ENCODE assay signal across 27 cellular contexts in genomic region chr17:61352408-61352770, GRCh38. TPM values are rescaled to one million over a fixed set of nuclear protein-coding genes. Genes with fewer than 3 reads are reported as not detected.
DNase-seq lines count a peak whose midpoint lies in the region; ATAC-seq, FAIRE-seq and TF ChIP-seq lines count a peak whose summit lies in the region.
"Had no signal": no experiment of that assay in that cellular context is flagged by ENCODE, and none has a peak within 500 bp of the region (broad histone marks: within the 10 kb centered on the region; RNA-seq: fewer than 3 reads in every experiment).

No MANE protein-coding gene starts in this region.

- H3K23ac ChIP-seq in IMR-90 (ENCODE audit: low read depth, low read length) (peak overlapping the region; percentile 60; the same call in 1 of the 2 replicates), mesenchymal stem cell (ENCODE audit: low read length in 2 of 2) (no peak overlapping the region)

- H2AFZ ChIP-seq in IMR-90 (replicated peaks; ENCODE audit: low read length, poor library complexity) (peak overlapping the region; percentile 40), endothelial cell of umbilical vein (ENCODE audit: low read depth, low read length) (no peak overlapping the region), mesenchymal stem cell (ENCODE audit: low read depth, low read length) (no peak overlapping the region)
- H2AFZ ChIP-seq: GM23338, parathyroid adenoma had no signal

- dilution Hi-C loops in IMR-90 (cut with HindIII; ENCODE audit: low sequenced_read_pairs, unreplicated experiment) = no loop called here
- dilution Hi-C loops in endothelial cell of umbilical vein (cut with MboI; ENCODE audit: extremely low pct_ligation_motif_present, low sequenced_read_pairs) = no loop called here

- no peak for TF ChIP-seq CTCF in IMR-90 (conservative IDR thresholded peaks at IDR 0.05; ENCODE audit: low read depth, low read length)
- TF ChIP-seq CTCF in endothelial cell of umbilical vein (IDR thresholded peaks at IDR 0.05; ENCODE audit: extremely low read depth in 1 of 2, insufficient read depth in 1 of 2, low read depth in 1 of 2, low read length in 2 of 2) = no peak
- TF ChIP-seq CTCF in dorsolateral prefrontal cortex (IDR thresholded peaks at IDR 0.05 in 54 of 56, conservative IDR thresholded peaks at IDR 0.05 in 2 of 56; ENCODE audit: low read depth in 1 of 56, partially characterized antibody in 56 of 56) = no peak

- H2BK15ac ChIP-seq in IMR-90 (ENCODE audit: low read depth, low read length) = no peak overlapping the region; the same call in 2 of the 3 replicates
- H2BK15ac ChIP-seq in mesenchymal stem cell (ENCODE audit: low read depth, poor library complexity, severe bottlenecking) = peak overlapping the region; percentile 64

- H2BK5ac ChIP-seq in IMR-90 (ENCODE audit: low read depth, low read length, poor library complexity, severe bottlenecking) (peak overlapping the region; percentile 35), mesenchymal stem cell (ENCODE audit: low read depth, low read length, poor library complexity, severe bottlenecking) (no peak overlapping the region)

- H3K36me3 ChIP-seq in IMR-90 (ENCODE audit: control insufficient read depth, insufficient read depth, low read length) (no peaks in the 10 kb centered on the region), endothelial cell of umbilical vein (ENCODE audit: control insufficient read depth in 2 of 2, extremely low read depth in 1 of 2, insufficient read depth in 2 of 2, low read length in 2 of 2) (no peaks in the 10 kb centered on the region), mesenchymal stem cell (ENCODE audit: control insufficient read depth in 1 of 2, insufficient read depth in 2 of 2, low read depth in 1 of 2, low read length in 2 of 2) (no peaks in the 10 kb centered on the region), subcutaneous abdominal adipose tissue (ENCODE audit: control insufficient read depth in 5 of 5, insufficient read depth in 5 of 5, low read length in 5 of 5) (no peaks in the 10 kb centered on the region)
- H3K36me3 ChIP-seq: esophagus muscularis mucosa, gastroesophageal sphincter, left ventricle myocardium inferior, right atrium auricular region, vagina had no signal

- no peak overlapping the region for H3K56ac ChIP-seq in IMR-90 (ENCODE audit: extremely low read depth, insufficient read depth, low read length)

- 20% methylated on average over 1 of the region's 7 CpGs; no CpG with 5 or more reads in 1 of the 2 experiments for WGBS in IMR-90 (ENCODE audit: extremely low coverage in 2 of 2, insufficient read length in 1 of 2), 2 experiments
- 55% methylated on average over 7 of the region's 7 CpGs for WGBS in mesenchymal stem cell

- peak overlapping the region; percentile 37; the same call in 1 of the 2 replicates for H2AK5ac ChIP-seq in IMR-90 (ENCODE audit: low read depth, low read length)
- no peak overlapping the region for H2AK5ac ChIP-seq in mesenchymal stem cell (ENCODE audit: low read length, severe bottlenecking)

- FAIRE-seq in endothelial cell of umbilical vein (lab: Jason Lieb, UNC) = peak; percentile 96

- no TSS peak for BruUV-seq in IMR-90 (replicated peaks; lab: Mats Ljungman, UMichigan)
- no TSS peak for BruUV-seq in endothelial cell of umbilical vein (replicated peaks; lab: Mats Ljungman, UMichigan)

- peak overlapping the region; percentile 81 for H4K5ac ChIP-seq in IMR-90 (ENCODE audit: low read depth, low read length)

- H4K91ac ChIP-seq in IMR-90 (ENCODE audit: insufficient read depth, low read depth, low read length) (peak overlapping the region; percentile 55), mesenchymal stem cell (ENCODE audit: low read length) (no peak overlapping the region)

- peak overlapping the region; percentile 74 for H3K14ac ChIP-seq in IMR-90 (replicated peaks; ENCODE audit: low read depth, low read length)
- no peak overlapping the region for H3K14ac ChIP-seq in mesenchymal stem cell (ENCODE audit: low read length in 2 of 2)

- H2BK12ac ChIP-seq in mesenchymal stem cell (ENCODE audit: low read length in 2 of 2) = no peak overlapping the region

- peak overlapping the region; percentile 25 to 55; a peak in 3 of 4 replicates for H4K8ac ChIP-seq in IMR-90 (ENCODE audit: low read depth in 2 of 2, low read length in 2 of 2)
- H4K8ac ChIP-seq in mesenchymal stem cell (ENCODE audit: low read length) = no peak overlapping the region

- H3K9ac ChIP-seq in IMR-90 (ENCODE audit: low read depth, low read length) (no peak overlapping the region), endothelial cell of umbilical vein (replicated peaks; ENCODE audit: extremely low read depth, insufficient read depth, low read length) (no peak overlapping the region), mesenchymal stem cell (ENCODE audit: low read length) (no peak overlapping the region), subcutaneous abdominal adipose tissue (ENCODE audit: low read length in 5 of 5) (no peak overlapping the region)
- H3K9ac ChIP-seq: parathyroid adenoma had no signal

- H3K79me2 ChIP-seq in endothelial cell of umbilical vein (ENCODE audit: control insufficient read depth, insufficient read depth, low read length) = no peaks in the 10 kb centered on the region
- H3K79me2 ChIP-seq: parathyroid adenoma had no signal

- H2BK120ac ChIP-seq in IMR-90 (ENCODE audit: low read depth, low read length) (peak overlapping the region; percentile 33; the same call in 1 of the 2 replicates), mesenchymal stem cell (ENCODE audit: low read depth, low read length) (no peak overlapping the region)

- H2AK9ac ChIP-seq in IMR-90 (replicated peaks; ENCODE audit: low read depth, low read length, poor library complexity) = no peak overlapping the region

- TF ChIP-seq POLR2A in IMR-90 (IDR thresholded peaks at IDR 0.05; ENCODE audit: low read depth, low read length) = no peak
- TF ChIP-seq POLR2A in endothelial cell of umbilical vein (IDR thresholded peaks at IDR 0.05; ENCODE audit: low read depth, low read length) = no peak

- intact Hi-C loops in IMR-90 (cut with micrococcal nuclease) (no loop called here), endothelial cell of umbilical vein (cut with micrococcal nuclease) (no loop called here), dorsolateral prefrontal cortex (cut with DNase I) (no loop called here)

- H3K18ac ChIP-seq in IMR-90 (ENCODE audit: low read depth, low read length) (peak overlapping the region; percentile 86), mesenchymal stem cell (ENCODE audit: low read depth in 1 of 2, low read length in 2 of 2) (peak overlapping the region in 1 of 2 experiments; percentile 5)

- peak; percentile 22; the same call in 1 of the 2 replicates for ATAC-seq in IMR-90 (ENCODE audit: low read depth)
- ATAC-seq in GM19463 (IDR thresholded peaks at IDR 0.05; ENCODE audit: unreplicated experiment) = no peak
- ATAC-seq: gastroesophageal sphincter; natural killer cell treated with Interleukin-12 subunit alpha and Interleukin-12 subunit beta and Interleukin-15 and Interleukin-18, amount 100 ng/mL, for 72 hours had no signal

- H3K27ac ChIP-seq in IMR-90 (ENCODE audit: insufficient read depth, low read length) (no peak overlapping the region), endothelial cell of umbilical vein (ENCODE audit: insufficient read depth, low read depth, low read length) (no peak overlapping the region), mesenchymal stem cell (ENCODE audit: low read length, poor library complexity, severe bottlenecking) (no peak overlapping the region), subcutaneous abdominal adipose tissue (ENCODE audit: low read depth, low read length) (peak overlapping the region; percentile 23), dorsolateral prefrontal cortex (no peak overlapping the region)
- H3K27ac ChIP-seq: coronary artery, esophagus muscularis mucosa, gastroesophageal sphincter, left ventricle myocardium inferior, parathyroid adenoma, right atrium auricular region, vagina had no signal

- CTCF ChIA-PET in IMR-90 (lab: Yijun Ruan, JAX) (interaction anchor here (1.1 kb wide), 1 partner anchor 214 kb away, joined by 3 read pairs; no protein-coding TSS in a partner anchor), endothelial cell of umbilical vein (lab: Charles Lee) (interaction anchor here (1.5 to 2.4 kb wide), 3 partner anchors 16 to 352 kb away, joined by 4 to 12 read pairs (median 7); no protein-coding TSS in a partner anchor)

- H3K4me3 ChIP-seq in IMR-90 (ENCODE audit: insufficient read depth, low read depth, low read length) (no peak overlapping the region), endothelial cell of umbilical vein (replicated peaks in 1 of 3; ENCODE audit: insufficient read depth in 1 of 3, low read depth in 1 of 3, low read length in 3 of 3) (no peak overlapping the region), mesenchymal stem cell (ENCODE audit: insufficient read depth in 1 of 2, low read depth in 1 of 2, low read length in 2 of 2) (no peak overlapping the region), subcutaneous abdominal adipose tissue (ENCODE audit: low read depth in 1 of 5, low read length in 5 of 5) (no peak overlapping the region), dorsolateral prefrontal cortex (no peak overlapping the region)
- H3K4me3 ChIP-seq: coronary artery, esophagus muscularis mucosa, gastroesophageal sphincter, GM23338, left ventricle myocardium inferior, right atrium auricular region, vagina had no signal

- H3K27me3 ChIP-seq in IMR-90 (ENCODE audit: control insufficient read depth, insufficient read depth, low read length) = no peaks in the 10 kb centered on the region
- H3K27me3 ChIP-seq in endothelial cell of umbilical vein (ENCODE audit: control insufficient read depth in 2 of 2, insufficient read depth in 2 of 2, low read length in 2 of 2) = peaks cover 0 to 2% of the 10 kb centered on the region in 2 experiments
- H3K27me3 ChIP-seq in mesenchymal stem cell (ENCODE audit: control insufficient read depth in 1 of 2, insufficient read depth in 1 of 2, low read length in 2 of 2) = no peaks in the 10 kb centered on the region
- H3K27me3 ChIP-seq in subcutaneous abdominal adipose tissue (ENCODE audit: control insufficient read depth in 5 of 5, insufficient read depth in 4 of 5, low read length in 5 of 5) = no peaks in the 10 kb centered on the region
- no peaks in the 10 kb centered on the region for H3K27me3 ChIP-seq in dorsolateral prefrontal cortex
- H3K27me3 ChIP-seq: esophagus muscularis mucosa, gastroesophageal sphincter, right atrium auricular region, vagina had no signal

- H3K4me2 ChIP-seq in IMR-90 (ENCODE audit: low read depth, low read length) = no peak overlapping the region
- H3K4me2 ChIP-seq in endothelial cell of umbilical vein (ENCODE audit: insufficient read depth, low read length) = peak overlapping the region; percentile 40
- no peak overlapping the region for H3K4me2 ChIP-seq in mesenchymal stem cell (ENCODE audit: low read length, poor library complexity, severe bottlenecking)

- peak overlapping the region; percentile 46; the same call in 1 of the 2 replicates for H2BK20ac ChIP-seq in IMR-90 (ENCODE audit: low read depth, low read length)

- peak overlapping the region; percentile 42 for H3K4ac ChIP-seq in IMR-90 (ENCODE audit: low read depth, low read length)
- no peak overlapping the region for H3K4ac ChIP-seq in mesenchymal stem cell (ENCODE audit: low read depth in 1 of 2, low read length in 2 of 2)

- H4K20me1 ChIP-seq in IMR-90 (ENCODE audit: insufficient read depth, low read length) (no peaks in the 10 kb centered on the region), endothelial cell of umbilical vein (replicated peaks; ENCODE audit: control insufficient read depth, extremely low read depth, insufficient read depth, low read length) (no peaks in the 10 kb centered on the region)

- DNase-seq in IMR-90 = no peak
- peak; percentile 87 for DNase-seq in endothelial cell of umbilical vein (ENCODE audit: low read depth, low spot score)
- DNase-seq in mesenchymal stem cell = no peak
- DNase-seq in dorsolateral prefrontal cortex = no peak
- no peak for DNase-seq in stimulated activated CD4-positive, alpha-beta T cell treated with anti-CD3 and anti-CD28 coated beads, Interleukin-4, amount 100 ng/mL, for 4 hours
- no peak for DNase-seq in activated T-cell treated with anti-CD3 and anti-CD28 coated beads for 4 hours
- DNase-seq: activated CD4-positive, alpha-beta T cell treated with anti-CD3 and anti-CD28 coated beads, Interleukin-2, amount 50 U/mL, for 4 hours; activated naive CD4-positive, alpha-beta T cell treated with anti-CD3 and anti-CD28 coated beads, Interleukin-2, amount 50 U/mL, for 16 hours; amygdala; Calu3; DND-41; left ventricle myocardium inferior; NCI-H1105 treated with DMSO at 0.1 percent for 48 hours; NCI-H774; RPMI8226; stimulated activated naive CD4-positive, alpha-beta T cell had no signal

- no peaks in the 10 kb centered on the region for H3K9me3 ChIP-seq in IMR-90 (ENCODE audit: control insufficient read depth, insufficient read depth, low read length)
- H3K9me3 ChIP-seq in endothelial cell of umbilical vein (replicated peaks; ENCODE audit: control insufficient read depth, insufficient read depth, low read length) = no peaks in the 10 kb centered on the region
- no peaks in the 10 kb centered on the region for H3K9me3 ChIP-seq in mesenchymal stem cell (ENCODE audit: control insufficient read depth, low read length)
- H3K9me3 ChIP-seq in subcutaneous abdominal adipose tissue (ENCODE audit: control insufficient read depth in 5 of 5, low read length in 5 of 5) = no peaks in the 10 kb centered on the region
- H3K9me3 ChIP-seq: esophagus muscularis mucosa, gastroesophageal sphincter, left ventricle myocardium inferior, right atrium auricular region, vagina had no signal

- H3K9me1 ChIP-seq in IMR-90 (ENCODE audit: insufficient read depth, low read length) = peaks cover 23% of the 10 kb centered on the region
- H3K9me1 ChIP-seq in endothelial cell of umbilical vein (replicated peaks; ENCODE audit: control insufficient read depth, extremely low read depth, insufficient read depth, low read length) = no peaks in the 10 kb centered on the region

- POLR2A ChIA-PET in IMR-90 (lab: Charles Lee; ENCODE audit: unreplicated experiment) = no interaction called here
- POLR2A ChIA-PET in endothelial cell of umbilical vein (lab: Charles Lee) = no interaction called here

- H3K4me1 ChIP-seq in IMR-90 (ENCODE audit: control insufficient read depth, insufficient read depth, low read length) (peaks cover 21% of the 10 kb centered on the region), endothelial cell of umbilical vein (ENCODE audit: control insufficient read depth, extremely low read depth, insufficient read depth, low read length) (peaks cover 19% of the 10 kb centered on the region), mesenchymal stem cell (ENCODE audit: control insufficient read depth, insufficient read depth, low read depth, low read length) (peaks cover 12% of the 10 kb centered on the region), subcutaneous abdominal adipose tissue (ENCODE audit: control insufficient read depth in 5 of 5, insufficient read depth in 5 of 5, low read length in 5 of 5) (peaks cover 0 to 13% (median 0%) of the 10 kb centered on the region in 5 donors)
- H3K4me1 ChIP-seq: esophagus muscularis mucosa, gastroesophageal sphincter, parathyroid adenoma, right atrium auricular region, vagina had no signal

- no peak for TF ChIP-seq RAD21 in IMR-90 (IDR thresholded peaks at IDR 0.05; ENCODE audit: low read length)

- no peaks in the 10 kb centered on the region for H3K79me1 ChIP-seq in IMR-90 (ENCODE audit: low read depth in 1 of 2, low read length in 2 of 2)
- no peaks in the 10 kb centered on the region for H3K79me1 ChIP-seq in mesenchymal stem cell (replicated peaks; ENCODE audit: low read length, poor library complexity, severe bottlenecking)

- in situ Hi-C loops in IMR-90 (cut with MboI; ENCODE audit: low sequenced_read_pairs) = no loop called here

RNA-seq across cellular contexts. Expression of gene TBX2, which starts 47.3 kb away (rescaled TPM):
- 20.1 and 23.6 TPM in 2 replicates for total RNA-seq in IMR-90 (2012; rRNA removed)
- 64.1 and 69.2 TPM in 2 replicates for polyA plus RNA-seq in IMR-90 (2012; rRNA removed)
- polyA plus RNA-seq in IMR-90 (2012; cell fraction: cytosol; rRNA removed) = 41.5 and 81.3 TPM in 2 replicates
- 159 and 319 TPM in 2 replicates for polyA plus RNA-seq in IMR-90 (2012; cell fraction: nucleus; rRNA removed; ENCODE audit: low replicate concordance)
- not detected in 2 replicates for total RNA-seq in endothelial cell of umbilical vein
- polyA plus RNA-seq in endothelial cell of umbilical vein = not detected in 2 replicates
- polyA plus RNA-seq in endothelial cell of umbilical vein (2011; cell fraction: cytosol; rRNA removed) = 0.01 TPM in 1 of 2 replicates, not detected in the other
- polyA plus RNA-seq in endothelial cell of umbilical vein (2011; cell fraction: nucleus; rRNA removed) = not detected in 2 replicates
- not detected in 2 replicates for polyA plus RNA-seq in endothelial cell of umbilical vein (2012)
- polyA minus RNA-seq in endothelial cell of umbilical vein = not detected in 2 replicates
- polyA minus RNA-seq in endothelial cell of umbilical vein (2011; cell fraction: cytosol; rRNA and poly(A)+ RNA removed) = 0.82 TPM
- not detected in 2 replicates for polyA minus RNA-seq in endothelial cell of umbilical vein (2011; cell fraction: nucleus; rRNA and poly(A)+ RNA removed)
- 118 TPM for polyA plus RNA-seq in mesenchymal stem cell (2013, experiment 1 of 2)
- polyA plus RNA-seq in mesenchymal stem cell (2013, experiment 2 of 2) = 123 TPM
- total RNA-seq in dorsolateral prefrontal cortex = 10 to 100 TPM in 12 of 120 experiments, 1 to 10 TPM in 108; 2.4 to 18.6 (median 6.0) TPM
- total RNA-seq: GM23338; T-helper 1 cell treated with Interleukin-12 subunit alpha and Interleukin-12 subunit beta and Interleukin-4 antibody, amounts not matched to agents 30 ng/mL and 1 ng/mL, for 36 hours had no signal
- polyA plus RNA-seq: GM23338 had no signal
